ENCODE assay signal across 20 cellular contexts in genomic region chr5:56974241-56974640, GRCh38.
"Had no signal": no experiment of that assay in that cellular context is flagged by ENCODE, and none has a peak within 500 bp of the region (broad histone marks: within the 10 kb centered on the region; RNA-seq: fewer than 3 reads in every experiment).

No MANE protein-coding gene starts in this region.

- DNase-seq: effector memory CD8-positive, alpha-beta T cell; esophagus squamous epithelium; foreskin fibroblast; kidney; mammary epithelial cell; natural killer cell; occipital lobe; pancreas; small intestine; stimulated activated CD4-positive, alpha-beta T cell treated with anti-CD3 and anti-CD28 coated beads, Interleukin-12 subunit alpha, Interleukin-12 subunit beta, amount 100 ng/mL, for 4 hours; stimulated activated naive CD4-positive, alpha-beta T cell; stomach; substantia nigra had no signal

- H3K4me1 ChIP-seq: esophagus squamous epithelium, pancreas, stomach, vagina had no signal

- ATAC-seq: effector memory CD8-positive, alpha-beta T cell; left lobe of liver; natural killer cell; pancreas; right cardiac atrium had no signal

- H3K9me3 ChIP-seq: esophagus squamous epithelium, pancreas, stomach, thoracic aorta, vagina had no signal

- H3K27me3 ChIP-seq: hepatocyte, vagina had no signal

- H3K4me3 ChIP-seq: esophagus squamous epithelium, hepatocyte, pancreas, stomach, thoracic aorta, vagina had no signal

- H3K4me3 Mint-ChIP-seq: effector memory CD8-positive, alpha-beta T cell; natural killer cell; type B pancreatic cell had no signal

- H3K4me1 Mint-ChIP-seq: natural killer cell had no signal

- H3K79me2 ChIP-seq: hepatocyte had no signal

- H3K9me3 Mint-ChIP-seq: effector memory CD8-positive, alpha-beta T cell; natural killer cell; type B pancreatic cell had no signal

- H3K4me2 ChIP-seq: hepatocyte had no signal

- H3K27me3 Mint-ChIP-seq: type B pancreatic cell had no signal

- H3K27ac Mint-ChIP-seq: effector memory CD8-positive, alpha-beta T cell; natural killer cell; progenitor cell of endocrine pancreas; type B pancreatic cell had no signal

- H3K27ac ChIP-seq: esophagus squamous epithelium, hepatocyte, pancreas, stomach, thoracic aorta, vagina had no signal

- H2AFZ ChIP-seq: hepatocyte had no signal

- H3K36me3 ChIP-seq: esophagus squamous epithelium, pancreas, stomach, thoracic aorta, vagina had no signal

- H3K36me3 Mint-ChIP-seq: natural killer cell, type B pancreatic cell had no signal
